In genomic region chr10:68471586-68472408, GRCh38 we compare ENCODE assay signal across 8 cellular contexts. TPM values are rescaled to one million over a fixed set of nuclear protein-coding genes. Genes with fewer than 3 reads are reported as not detected.
DNase-seq lines count a peak whose midpoint lies in the region; ATAC-seq and TF ChIP-seq lines count a peak whose summit lies in the region.

DNA2 (minus strand) TSS chr10:68471973; CDS start chr10:68471864, 109 bp downstream.

- peaks cover 7% of the 10 kb centered on the region for H3K36me3 ChIP-seq in Panc1 (ENCODE audit: control insufficient read depth, insufficient read depth, low read length)
- no peaks in the 10 kb centered on the region for H3K36me3 ChIP-seq in esophagus squamous epithelium

- H3K27ac Mint-ChIP-seq in activated T-cell treated with anti-CD3 and anti-CD28 coated beads, Interleukin-2, amount 50 U/mL, for 72 hours, result peak within 1 kb of the TSS; percentile 94
- H3K27ac Mint-ChIP-seq in naive B cell, result peak within 1 kb of the TSS; percentile 66 to 95 (median 88)
- peak within 1 kb of the TSS; percentile 90 for H3K27ac Mint-ChIP-seq in stimulated activated memory B cell treated with anti-CD40 and anti-IgM and Interleukin-4, amounts not matched to agents 10 μg/mL and 1 μg/mL and 100 μg/mL, for 72 hours

- peaks cover 33% of the 10 kb centered on the region for H3K4me1 Mint-ChIP-seq in activated T-cell treated with anti-CD3 and anti-CD28 coated beads, Interleukin-2, amount 50 U/mL, for 72 hours (ENCODE audit: low read depth)
- peaks cover 14 to 17% (median 16%) of the 10 kb centered on the region in 3 donors for H3K4me1 Mint-ChIP-seq in naive B cell
- peaks cover 17% of the 10 kb centered on the region for H3K4me1 Mint-ChIP-seq in stimulated activated memory B cell treated with anti-CD40 and anti-IgM and Interleukin-4, amounts not matched to agents 10 μg/mL and 1 μg/mL and 100 μg/mL, for 72 hours

- H3K4me1 ChIP-seq in Panc1 (ENCODE audit: control insufficient read depth, insufficient read depth, low read length) (peaks cover 10% of the 10 kb centered on the region; the same call in 1 of the 2 replicates), esophagus squamous epithelium (peaks cover 9 to 22% (median 12%) of the 10 kb centered on the region in 3 donors)

- no peaks in the 10 kb centered on the region for H3K9me3 ChIP-seq in Panc1 (ENCODE audit: control insufficient read depth, insufficient read depth, low read depth, low read length)
- no peaks in the 10 kb centered on the region for H3K9me3 ChIP-seq in esophagus squamous epithelium

- peak; percentile 60 for DNase-seq in DMS79 treated with DMSO at 0.1 percent for 48 hours (lab: John Stamatoyannopoulos, UW)
- DNase-seq in Jurkat, Clone E6-1 (ENCODE audit: low read depth, low spot score), result peak; percentile 78
- peak; percentile 68 for DNase-seq in Panc1 (ENCODE audit: low read depth, low spot score)
- DNase-seq in activated T-cell treated with anti-CD3 and anti-CD28 coated beads, Interleukin-2, amount 50 U/mL, for 72 hours, result peak; percentile 84 to 85
- DNase-seq in esophagus squamous epithelium (lab: John Stamatoyannopoulos, UW), result no peak
- peak; percentile 68 for DNase-seq in naive B cell

- peak within 1 kb of the TSS; percentile 95 for H3K4me3 ChIP-seq in Jurkat, Clone E6-1 (ENCODE audit: low read length)
- H3K4me3 ChIP-seq in Panc1 (ENCODE audit: low read depth in 2 of 2, low read length in 2 of 2) (peak within 1 kb of the TSS; percentile 76 to 97), esophagus squamous epithelium (peak within 1 kb of the TSS; percentile 57 to 83 (median 63))

- CTCF ChIA-PET in Panc1 (lab: Charles Lee), result no interaction called here

- H3K4me3 Mint-ChIP-seq in activated T-cell treated with anti-CD3 and anti-CD28 coated beads, Interleukin-2, amount 50 U/mL, for 72 hours, result peak within 1 kb of the TSS; percentile 95 to 99
- peak within 1 kb of the TSS; percentile 92 to 100 (median 97) for H3K4me3 Mint-ChIP-seq in naive B cell
- H3K4me3 Mint-ChIP-seq in stimulated activated memory B cell treated with anti-CD40 and anti-IgM and Interleukin-4, amounts not matched to agents 10 μg/mL and 1 μg/mL and 100 μg/mL, for 72 hours, result peak within 1 kb of the TSS; percentile 94

- H3K27ac ChIP-seq in Panc1 (ENCODE audit: low read length), result peak within 1 kb of the TSS; percentile 96
- peak within 1 kb of the TSS; percentile 1 to 86 (median 70) for H3K27ac ChIP-seq in esophagus squamous epithelium

- POLR2A ChIA-PET in Panc1 (lab: Charles Lee), result interaction anchor here (0.5 to 1.0 kb wide), 2 partner anchors 88 to 251 kb away, joined by 3 to 4 read pairs; partner anchors contain the start of gene TET1

- peaks cover 4 to 16% of the 10 kb centered on the region in 2 donors for H3K36me3 Mint-ChIP-seq in activated T-cell treated with anti-CD3 and anti-CD28 coated beads, Interleukin-2, amount 50 U/mL, for 72 hours (ENCODE audit: insufficient read depth in 2 of 2)
- no peaks in the 10 kb centered on the region for H3K36me3 Mint-ChIP-seq in naive B cell
- H3K36me3 Mint-ChIP-seq in stimulated activated memory B cell treated with anti-CD40 and anti-IgM and Interleukin-4, amounts not matched to agents 10 μg/mL and 1 μg/mL and 100 μg/mL, for 72 hours, result no peaks in the 10 kb centered on the region

- H3K27me3 ChIP-seq in Panc1 (ENCODE audit: control insufficient read depth, insufficient read depth, low read length) (no peaks in the 10 kb centered on the region), esophagus squamous epithelium (no peaks in the 10 kb centered on the region)

- 6 to 12% methylated on average over 16 to 32 of the region's 46 CpGs for WGBS in esophagus squamous epithelium, 2 donors

- no peaks in the 10 kb centered on the region for H3K27me3 Mint-ChIP-seq in activated T-cell treated with anti-CD3 and anti-CD28 coated beads, Interleukin-2, amount 50 U/mL, for 72 hours (ENCODE audit: low read depth)
- H3K27me3 Mint-ChIP-seq in naive B cell, result no peaks in the 10 kb centered on the region
- H3K27me3 Mint-ChIP-seq in stimulated activated memory B cell treated with anti-CD40 and anti-IgM and Interleukin-4, amounts not matched to agents 10 μg/mL and 1 μg/mL and 100 μg/mL, for 72 hours, result no peaks in the 10 kb centered on the region

- no TSS peak for BruUV-seq in Panc1 (replicated peaks; lab: Mats Ljungman, UMichigan)

- no peaks in the 10 kb centered on the region for H3K9me3 Mint-ChIP-seq in activated T-cell treated with anti-CD3 and anti-CD28 coated beads, Interleukin-2, amount 50 U/mL, for 72 hours
- H3K9me3 Mint-ChIP-seq in naive B cell, result no peaks in the 10 kb centered on the region
- no peaks in the 10 kb centered on the region for H3K9me3 Mint-ChIP-seq in stimulated activated memory B cell treated with anti-CD40 and anti-IgM and Interleukin-4, amounts not matched to agents 10 μg/mL and 1 μg/mL and 100 μg/mL, for 72 hours

- intact Hi-C loops in Panc1 (cut with micrococcal nuclease; ENCODE audit: unreplicated experiment), result no loop called here
- intact Hi-C loops in esophagus squamous epithelium (cut with DNase I), result no loop called here

- no peak for TF ChIP-seq POLR2A in esophagus squamous epithelium (IDR thresholded peaks at IDR 0.05)

- in situ Hi-C loops in Panc1 (cut with HindIII; ENCODE audit: low pct_unique_long_range_greater_than_20kb, low sequenced_read_pairs), result no loop called here

- ATAC-seq in GM21619 (IDR thresholded peaks at IDR 0.05; ENCODE audit: unreplicated experiment) (peak; percentile 84), Panc1 (peak; percentile 94), naive B cell (ENCODE audit: low read depth in 2 of 2) (peak; percentile 87 to 91)
- peak; percentile 95 to 96 for ATAC-seq in activated T-cell treated with anti-CD3 and anti-CD28 coated beads, Interleukin-2, amount 50 U/mL, for 72 hours (replicated peaks in 1 of 2)
- peak; percentile 90 for ATAC-seq in stimulated activated memory B cell treated with anti-CD40 and anti-IgM and Interleukin-4, amounts not matched to agents 10 μg/mL and 1 μg/mL and 100 μg/mL, for 72 hours

- no peak for TF ChIP-seq CTCF in Panc1 (IDR thresholded peaks at IDR 0.05)
- no peak for TF ChIP-seq CTCF in esophagus squamous epithelium (IDR thresholded peaks at IDR 0.05)

RNA-seq across cellular contexts. Expression of gene DNA2, which starts in this region (rescaled TPM):
- 27.5 TPM for polyA plus RNA-seq in Jurkat, Clone E6-1 (2012; ENCODE audit: insufficient read depth, insufficient read length)
- total RNA-seq in Panc1 (2021; ENCODE audit: unreplicated experiment) (29.0 TPM), esophagus squamous epithelium (10 to 100 TPM in 1 of 4 donors, 1 to 10 TPM in 3; 1.8 to 10.5 (median 5.2) TPM)
- 6.6 TPM for polyA plus RNA-seq in Panc1 (2012; ENCODE audit: insufficient read length)
- total RNA-seq in activated T-cell treated with anti-CD3 and anti-CD28 coated beads, Interleukin-2, amount 50 U/mL, for 72 hours, result 10 to 100 TPM; 33.4 to 40.3 TPM
- polyA plus RNA-seq in naive B cell (ENCODE audit: low read depth in 6 of 6), result 1 to 10 TPM in 3 of 6 donors, under 1 TPM in 2, not detected in 1; 0.42 to 1.8 (median 1.1) TPM
